ENCODE assay signal across 8 cellular contexts in genomic region chr7:55132890-55133551, GRCh38.
DNase-seq lines count a peak whose midpoint lies in the region; ATAC-seq and TF ChIP-seq lines count a peak whose summit lies in the region.

No MANE protein-coding gene starts in this region.

- H3K36me3 ChIP-seq in aorta (ENCODE audit: control insufficient read depth in 1 of 2, insufficient read depth in 2 of 2, low read length in 1 of 2), result no peaks in the 10 kb centered on the region

- CTCF ChIA-PET in CD4-positive, alpha-beta T cell (lab: Charles Lee), result no interaction called here

- peaks cover 3 to 8% of the 10 kb centered on the region in 2 donors for H3K4me1 ChIP-seq in aorta (ENCODE audit: control insufficient read depth in 1 of 2, insufficient read depth in 2 of 2, low read length in 2 of 2)

- H3K9me3 Mint-ChIP-seq in CD4-positive, alpha-beta T cell, result no peaks in the 10 kb centered on the region

- no peak overlapping the region for H3K27ac Mint-ChIP-seq in CD4-positive, alpha-beta T cell

- no peaks in the 10 kb centered on the region for H3K27me3 Mint-ChIP-seq in CD4-positive, alpha-beta T cell

- ATAC-seq in HG02885 (IDR thresholded peaks at IDR 0.05; ENCODE audit: poor library complexity, unreplicated experiment), result peak; percentile 33
- peak; percentile 28 for ATAC-seq in aorta (ENCODE audit: low FRiP score)
- ATAC-seq in CD4-positive, alpha-beta T cell (ENCODE audit: poor library complexity), result no peak

- H3K4me1 Mint-ChIP-seq in CD4-positive, alpha-beta T cell (ENCODE audit: low read depth), result no peaks in the 10 kb centered on the region

- intact Hi-C loops in aorta (cut with DNase I), result loop anchor here (5.0 kb wide), 2 partner anchors 61 to 116 kb away; partner anchors contain the start of gene EGFR (in 1 of the 2)
- intact Hi-C loops in dorsolateral prefrontal cortex (cut with DNase I), result loop anchor here in 1 of 2 donors (5.0 kb wide), 1 partner anchor 46 kb away; no protein-coding TSS in a partner anchor
- intact Hi-C loops in CD4-positive, alpha-beta T cell (cut with DNase I, micrococcal nuclease), result no loop called here

- H3K4me3 ChIP-seq in aorta (ENCODE audit: low read length in 2 of 2), result no peak overlapping the region
- no peak overlapping the region for H3K4me3 ChIP-seq in dorsolateral prefrontal cortex

- no peak overlapping the region for H3K4me3 Mint-ChIP-seq in CD4-positive, alpha-beta T cell

- POLR2A ChIA-PET in CD4-positive, alpha-beta T cell (lab: Charles Lee), result no interaction called here

- WGBS in aorta, 2 donors, result 55 to 59% methylated on average over 10 of the region's 10 CpGs

- no peaks in the 10 kb centered on the region for H3K36me3 Mint-ChIP-seq in CD4-positive, alpha-beta T cell (ENCODE audit: low read depth)

- no peaks in the 10 kb centered on the region for H3K9me3 ChIP-seq in aorta (ENCODE audit: control insufficient read depth, low read length)
- H3K9me3 ChIP-seq in CD4-positive, alpha-beta T cell (ENCODE audit: control insufficient read depth, low read length), result no peaks in the 10 kb centered on the region

- H3K27me3 ChIP-seq in aorta (ENCODE audit: control insufficient read depth in 1 of 2, insufficient read depth in 2 of 2, low read length in 1 of 2), result no peaks in the 10 kb centered on the region
- H3K27me3 ChIP-seq in dorsolateral prefrontal cortex, result no peaks in the 10 kb centered on the region
- H3K27me3 ChIP-seq in CD4-positive, alpha-beta T cell (ENCODE audit: control insufficient read depth, insufficient read depth, low read length), result peaks cover 7% of the 10 kb centered on the region

- H3K27ac ChIP-seq in C4-2B (0 out of 2 replicates have a peak overlapping the region, but pooled peaks have one; percentile 9), aorta (ENCODE audit: low read depth in 1 of 2, low read length in 2 of 2) (peak overlapping the region in 1 of 2 donors; percentile 97), dorsolateral prefrontal cortex (peak overlapping the region in 22 of 59 donors; percentile 4 to 69 (median 41))
- no peak overlapping the region for H3K27ac ChIP-seq in CD4-positive, alpha-beta T cell (ENCODE audit: low read depth, low read length)

- DNase-seq in amniotic stem cell (lab: John Stamatoyannopoulos, UW) (peak; percentile 92), lung microvascular endothelial cell (ENCODE audit: low read depth in 2 of 2) (peak; percentile 55 to 97), aorta (peak; percentile 80 to 85), dorsolateral prefrontal cortex (no peak), AML-193 (lab: John Stamatoyannopoulos, UW) (no peak)
- DNase-seq in CD4-positive, alpha-beta T cell, result no peak

- TF ChIP-seq CTCF in C4-2B (conservative IDR thresholded peaks at IDR 0.05), result no peak
- no peak for TF ChIP-seq CTCF in dorsolateral prefrontal cortex (IDR thresholded peaks at IDR 0.05 in 54 of 56, conservative IDR thresholded peaks at IDR 0.05 in 2 of 56; ENCODE audit: low read depth in 1 of 56, partially characterized antibody in 56 of 56)
- no peak for TF ChIP-seq CTCF in CD4-positive, alpha-beta T cell (IDR thresholded peaks at IDR 0.05)

Comparison
In these comparisons a context has a peak if more than half of its experiments do, and no peak if none do; other contexts are left out.
1. DNase-seq: peak in amniotic stem cell (single experiment), lung microvascular endothelial cell (2 of 2) and aorta (2 of 2); none in dorsolateral prefrontal cortex (0 of 10), CD4-positive, alpha-beta T cell (0 of 10) and AML-193 (0 of 2).
2. intact Hi-C loops: an anchor here in aorta (5.0 kb wide); none called in CD4-positive, alpha-beta T cell.